Comparison of ENCODE assay signal across 23 cellular contexts in the genomic region with DNA sequence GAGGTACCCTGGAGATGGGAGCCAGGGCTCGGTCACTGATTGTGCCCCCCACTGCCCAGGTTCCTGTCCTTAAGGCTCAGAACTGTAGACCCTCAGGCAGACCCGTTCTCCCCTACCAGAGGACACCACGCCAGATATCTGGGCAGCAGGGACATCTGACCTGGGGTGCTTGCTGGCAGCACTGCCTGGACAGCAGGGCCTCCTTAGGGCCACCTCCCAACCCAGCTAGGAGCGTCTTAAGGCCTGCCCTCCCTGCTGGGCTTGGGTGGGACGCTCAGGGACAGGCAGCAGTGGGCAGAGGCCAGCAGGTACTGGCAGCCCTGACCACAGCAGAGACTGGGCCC. TPM values are rescaled to one million over a fixed set of nuclear protein-coding genes. Genes with fewer than 3 reads are reported as not detected.
DNase-seq lines count a peak whose midpoint lies in the region; ATAC-seq, FAIRE-seq and TF ChIP-seq lines count a peak whose summit lies in the region.
"Had no signal": no experiment of that assay in that cellular context is flagged by ENCODE, and none has a peak within 500 bp of the region (broad histone marks: within the 10 kb centered on the region; RNA-seq: fewer than 3 reads in every experiment).

No MANE protein-coding gene starts in this region.

- H3K9me2 ChIP-seq in PC-3 (replicated peaks; ENCODE audit: low read length) = no peaks in the 10 kb centered on the region

- TF ChIP-seq CTCF in Calu3 (IDR thresholded peaks at IDR 0.05; ENCODE audit: unreplicated experiment) (no peak), PC-3 (conservative IDR thresholded peaks at IDR 0.05; ENCODE audit: low read depth, low read length) (no peak), endothelial cell of umbilical vein (IDR thresholded peaks at IDR 0.05; ENCODE audit: extremely low read depth in 1 of 2, insufficient read depth in 1 of 2, low read depth in 1 of 2, low read length in 2 of 2) (no peak), osteocyte (IDR thresholded peaks at IDR 0.05) (no peak)

- BruUV-seq in Calu3 (replicated peaks; lab: Mats Ljungman, UMichigan) (no TSS peak), PC-3 (replicated peaks; lab: Mats Ljungman, UMichigan) (no TSS peak), endothelial cell of umbilical vein (replicated peaks; lab: Mats Ljungman, UMichigan) (no TSS peak)

- H3K27ac ChIP-seq in PC-3 (ENCODE audit: low read length) = 0 out of 2 replicates have a peak overlapping the region, but pooled peaks have one; percentile 0
- H3K27ac ChIP-seq in endothelial cell of umbilical vein (ENCODE audit: insufficient read depth, low read depth, low read length) = no peak overlapping the region
- H3K27ac ChIP-seq: HL-60, ovary, testis had no signal

- H3K4me3 Mint-ChIP-seq in Calu3 (ENCODE audit: low read depth, unreplicated experiment) (no peak overlapping the region), osteocyte (ENCODE audit: unreplicated experiment) (peak overlapping the region; percentile 6)
- H3K4me3 Mint-ChIP-seq in effector memory CD8-positive, alpha-beta T cell = peak overlapping the region in 1 of 2 donors; percentile 29

- no peaks in the 10 kb centered on the region for H3K9me1 ChIP-seq in endothelial cell of umbilical vein (replicated peaks; ENCODE audit: control insufficient read depth, extremely low read depth, insufficient read depth, low read length)

- peaks cover 33% of the 10 kb centered on the region for H3K4me1 ChIP-seq in PC-3 (ENCODE audit: insufficient read depth, low read length)
- peaks cover 26% of the 10 kb centered on the region for H3K4me1 ChIP-seq in endothelial cell of umbilical vein (ENCODE audit: control insufficient read depth, extremely low read depth, insufficient read depth, low read length)

- peak; percentile 82 for TF ChIP-seq POLR2A in endothelial cell of umbilical vein (IDR thresholded peaks at IDR 0.05; ENCODE audit: low read depth, low read length)

- H3K27ac Mint-ChIP-seq in Calu3 (ENCODE audit: unreplicated experiment) (peak overlapping the region; percentile 43), osteocyte (ENCODE audit: unreplicated experiment) (no peak overlapping the region)
- peak overlapping the region in 1 of 2 donors; percentile 29 for H3K27ac Mint-ChIP-seq in effector memory CD8-positive, alpha-beta T cell
- H3K27ac Mint-ChIP-seq: activated CD4-positive, alpha-beta T cell treated with anti-CD3 and anti-CD28 coated beads, Interleukin-2, amount 10 ng/mL, durations not matched to agents 7 days and 5 days; activated naive CD8-positive, alpha-beta T cell treated with anti-CD3 and anti-CD28 coated beads for 36 hours; activated T-helper 17 cell treated with anti-CD3 and anti-CD28 coated beads, Interleukin-2, amount 50 U/mL, for 72 hours had no signal

- no peak for DNase-seq in Calu3
- DNase-seq in PC-3 = no peak
- DNase-seq in endothelial cell of umbilical vein (ENCODE audit: low read depth, low spot score) = no peak
- DNase-seq in osteocyte (ENCODE audit: extremely low spot score, unreplicated experiment) = no peak
- no peak for DNase-seq in mucosa of gallbladder (ENCODE audit: low spot score)
- DNase-seq in effector memory CD8-positive, alpha-beta T cell = no peak
- no peak for DNase-seq in activated CD4-positive, CD25-positive, alpha-beta regulatory T cell treated with anti-CD3 and anti-CD28 coated beads, Interleukin-2, amount 50 U/mL, for 72 hours
- DNase-seq: activated CD4-positive, alpha-beta T cell treated with anti-CD3 and anti-CD28 coated beads, Interleukin-2, amount 10 ng/mL, durations not matched to agents 7 days and 5 days; activated naive CD8-positive, alpha-beta T cell treated with anti-CD3 and anti-CD28 coated beads for 36 hours; DND-41; heart right ventricle; immature natural killer cell; IMR-90; NCI-H1694 treated with DMSO at 0.1 percent for 48 hours; ovary; SIG-M5; testis had no signal

- dilution Hi-C loops in endothelial cell of umbilical vein (cut with MboI; ENCODE audit: extremely low pct_ligation_motif_present, low sequenced_read_pairs) = no loop called here

- H3K27me3 ChIP-seq in PC-3 (ENCODE audit: low read length) (no peaks in the 10 kb centered on the region), endothelial cell of umbilical vein (ENCODE audit: control insufficient read depth in 2 of 2, insufficient read depth in 2 of 2, low read length in 2 of 2) (no peaks in the 10 kb centered on the region)
- H3K27me3 ChIP-seq: heart right ventricle, ovary, testis had no signal

- H3K79me2 ChIP-seq in PC-3 (ENCODE audit: low read length) = peaks cover 75% of the 10 kb centered on the region
- H3K79me2 ChIP-seq in endothelial cell of umbilical vein (ENCODE audit: control insufficient read depth, insufficient read depth, low read length) = peaks cover 59% of the 10 kb centered on the region

- CTCF ChIA-PET in Calu3 (lab: Charles Lee) = no interaction called here
- CTCF ChIA-PET in PC-3 (lab: Charles Lee) = no interaction called here
- CTCF ChIA-PET in endothelial cell of umbilical vein (lab: Charles Lee) = interaction anchor here (1.5 kb wide), 1 partner anchor 9 kb away, joined by 8 read pairs; no protein-coding TSS in a partner anchor

- H3K9me3 Mint-ChIP-seq in Calu3 (ENCODE audit: low read depth, unreplicated experiment) (no peaks in the 10 kb centered on the region), osteocyte (ENCODE audit: unreplicated experiment) (no peaks in the 10 kb centered on the region)
- no peaks in the 10 kb centered on the region for H3K9me3 Mint-ChIP-seq in effector memory CD8-positive, alpha-beta T cell
- H3K9me3 Mint-ChIP-seq: activated CD4-positive, alpha-beta T cell treated with anti-CD3 and anti-CD28 coated beads, Interleukin-2, amount 10 ng/mL, durations not matched to agents 7 days and 5 days; activated naive CD8-positive, alpha-beta T cell treated with anti-CD3 and anti-CD28 coated beads for 36 hours; activated T-helper 17 cell treated with anti-CD3 and anti-CD28 coated beads, Interleukin-2, amount 50 U/mL, for 72 hours; brain; immature natural killer cell had no signal

- H3K4me1 Mint-ChIP-seq in Calu3 (ENCODE audit: low read depth, unreplicated experiment) (peaks cover 23% of the 10 kb centered on the region), osteocyte (ENCODE audit: unreplicated experiment) (peaks cover 42% of the 10 kb centered on the region)
- peaks cover 14 to 27% of the 10 kb centered on the region in 2 donors for H3K4me1 Mint-ChIP-seq in effector memory CD8-positive, alpha-beta T cell (ENCODE audit: low read depth in 2 of 2)

- H3K9me3 ChIP-seq in PC-3 (ENCODE audit: low read length) (no peaks in the 10 kb centered on the region), endothelial cell of umbilical vein (replicated peaks; ENCODE audit: control insufficient read depth, insufficient read depth, low read length) (no peaks in the 10 kb centered on the region)
- H3K9me3 ChIP-seq: heart right ventricle, ovary, testis had no signal

- H3K27me3 Mint-ChIP-seq in Calu3 (ENCODE audit: unreplicated experiment) = no peaks in the 10 kb centered on the region
- H3K27me3 Mint-ChIP-seq in osteocyte (ENCODE audit: unreplicated experiment) = no peaks in the 10 kb centered on the region
- no peaks in the 10 kb centered on the region for H3K27me3 Mint-ChIP-seq in effector memory CD8-positive, alpha-beta T cell
- H3K27me3 Mint-ChIP-seq: activated naive CD8-positive, alpha-beta T cell treated with anti-CD3 and anti-CD28 coated beads for 36 hours; activated T-helper 17 cell treated with anti-CD3 and anti-CD28 coated beads, Interleukin-2, amount 50 U/mL, for 72 hours had no signal

- POLR2A ChIA-PET in PC-3 (lab: Charles Lee; ENCODE audit: unreplicated experiment) (interaction anchor here (0.6 kb wide), 1 partner anchor 221 kb away, joined by 3 read pairs; no protein-coding TSS in a partner anchor), endothelial cell of umbilical vein (lab: Charles Lee) (no interaction called here)

- H2AFZ ChIP-seq in PC-3 (ENCODE audit: low read length) (no peak overlapping the region), endothelial cell of umbilical vein (ENCODE audit: low read depth, low read length) (no peak overlapping the region)

- peaks cover 96% of the 10 kb centered on the region for H3K36me3 Mint-ChIP-seq in Calu3 (ENCODE audit: insufficient read depth, unreplicated experiment)
- peaks cover 8% of the 10 kb centered on the region for H3K36me3 Mint-ChIP-seq in osteocyte (ENCODE audit: unreplicated experiment)
- H3K36me3 Mint-ChIP-seq in effector memory CD8-positive, alpha-beta T cell (ENCODE audit: insufficient read depth) = peaks cover 34% of the 10 kb centered on the region
- H3K36me3 Mint-ChIP-seq: immature natural killer cell had no signal

- ATAC-seq in PC-3 = no peak
- no peak for ATAC-seq in effector memory CD8-positive, alpha-beta T cell (replicated peaks)
- ATAC-seq: activated T-helper 17 cell treated with anti-CD3 and anti-CD28 coated beads, Interleukin-2, amount 50 U/mL, for 72 hours; heart right ventricle; sciatic nerve had no signal

- no peak overlapping the region for H3K4me2 ChIP-seq in PC-3 (ENCODE audit: low read length)
- H3K4me2 ChIP-seq in endothelial cell of umbilical vein (ENCODE audit: insufficient read depth, low read length) = no peak overlapping the region

- H3K9ac ChIP-seq in PC-3 (ENCODE audit: low read length) = no peak overlapping the region
- no peak overlapping the region for H3K9ac ChIP-seq in endothelial cell of umbilical vein (replicated peaks; ENCODE audit: extremely low read depth, insufficient read depth, low read length)

- intact Hi-C loops in Calu3 (cut with micrococcal nuclease; ENCODE audit: unreplicated experiment) = no loop called here
- intact Hi-C loops in PC-3 (cut with micrococcal nuclease) = no loop called here
- intact Hi-C loops in endothelial cell of umbilical vein (cut with micrococcal nuclease) = no loop called here

- no peak overlapping the region for H3K4me3 ChIP-seq in PC-3 (ENCODE audit: low read length)
- H3K4me3 ChIP-seq in endothelial cell of umbilical vein (replicated peaks in 1 of 3; ENCODE audit: insufficient read depth in 1 of 3, low read depth in 1 of 3, low read length in 3 of 3) = no peak overlapping the region
- H3K4me3 ChIP-seq: coronary artery, heart right ventricle, ovary, testis had no signal

- H4K20me1 ChIP-seq in PC-3 (ENCODE audit: low read length) (peaks cover 41% of the 10 kb centered on the region), endothelial cell of umbilical vein (replicated peaks; ENCODE audit: control insufficient read depth, extremely low read depth, insufficient read depth, low read length) (no peaks in the 10 kb centered on the region)

- no peak for FAIRE-seq in endothelial cell of umbilical vein (lab: Jason Lieb, UNC)
- FAIRE-seq: endometrium had no signal

- H3F3A ChIP-seq in PC-3 (ENCODE audit: low read length, unreplicated experiment) = peaks cover 11% of the 10 kb centered on the region

- peaks cover 53% of the 10 kb centered on the region for H3K36me3 ChIP-seq in PC-3 (ENCODE audit: low read depth, low read length)
- peaks cover 25 to 43% of the 10 kb centered on the region in 2 experiments for H3K36me3 ChIP-seq in endothelial cell of umbilical vein (ENCODE audit: control insufficient read depth in 2 of 2, extremely low read depth in 1 of 2, insufficient read depth in 2 of 2, low read length in 2 of 2)
- H3K36me3 ChIP-seq: ovary had no signal

RNA-seq across cellular contexts. Expression of a gene that starts 3.1 kb away (rescaled TPM):
- total RNA-seq in Calu3 (2022) (107 and 115 TPM in 2 replicates), PC-3 (2014; rRNA removed) (661 and 1,148 TPM in 2 replicates), endothelial cell of umbilical vein (252 and 259 TPM in 2 replicates), osteocyte (170 and 193 TPM in 2 replicates), mucosa of gallbladder (108 TPM)
- polyA plus RNA-seq in endothelial cell of umbilical vein = 146 and 173 TPM in 2 replicates
- 112 and 129 TPM in 2 replicates for polyA plus RNA-seq in endothelial cell of umbilical vein (2011; cell fraction: cytosol; rRNA removed)
- 35.2 and 49.7 TPM in 2 replicates for polyA plus RNA-seq in endothelial cell of umbilical vein (2011; cell fraction: nucleus; rRNA removed)
- polyA plus RNA-seq in endothelial cell of umbilical vein (2012) = 545 and 624 TPM in 2 replicates
- 170 and 227 TPM in 2 replicates for polyA minus RNA-seq in endothelial cell of umbilical vein
- 156 TPM for polyA minus RNA-seq in endothelial cell of umbilical vein (2011; cell fraction: cytosol; rRNA and poly(A)+ RNA removed)
- polyA minus RNA-seq in endothelial cell of umbilical vein (2011; cell fraction: nucleus; rRNA and poly(A)+ RNA removed) = 39.6 and 67.8 TPM in 2 replicates

RNA-seq across cellular contexts. Expression of a gene that starts 3.4 kb away (rescaled TPM):
- 28.9 and 36.3 TPM in 2 replicates for total RNA-seq in Calu3 (2022)
- total RNA-seq in PC-3 (2014; rRNA removed) = 121 and 138 TPM in 2 replicates
- 86.5 and 114 TPM in 2 replicates for total RNA-seq in endothelial cell of umbilical vein
- 199 and 238 TPM in 2 replicates for polyA plus RNA-seq in endothelial cell of umbilical vein
- 107 and 141 TPM in 2 replicates for polyA plus RNA-seq in endothelial cell of umbilical vein (2011; cell fraction: cytosol; rRNA removed)
- 144 and 156 TPM in 2 replicates for polyA plus RNA-seq in endothelial cell of umbilical vein (2011; cell fraction: nucleus; rRNA removed)
- polyA plus RNA-seq in endothelial cell of umbilical vein (2012) = 66.0 and 93.8 TPM in 2 replicates
- polyA minus RNA-seq in endothelial cell of umbilical vein = 54.1 and 62.2 TPM in 2 replicates
- 31.0 TPM for polyA minus RNA-seq in endothelial cell of umbilical vein (2011; cell fraction: cytosol; rRNA and poly(A)+ RNA removed)
- 24.6 and 31.0 TPM in 2 replicates for polyA minus RNA-seq in endothelial cell of umbilical vein (2011; cell fraction: nucleus; rRNA and poly(A)+ RNA removed)
- 163 and 175 TPM in 2 replicates for total RNA-seq in osteocyte
- 34.6 TPM for total RNA-seq in mucosa of gallbladder

RNA-seq across cellular contexts. Expression of a gene that starts 6.5 kb away (rescaled TPM):
- 472 and 482 TPM in 2 replicates for total RNA-seq in Calu3 (2022)
- 469 and 490 TPM in 2 replicates for total RNA-seq in PC-3 (2014; rRNA removed)
- 515 and 605 TPM in 2 replicates for total RNA-seq in endothelial cell of umbilical vein
- 1,090 and 1,522 TPM in 2 replicates for polyA plus RNA-seq in endothelial cell of umbilical vein
- 804 and 813 TPM in 2 replicates for polyA plus RNA-seq in endothelial cell of umbilical vein (2011; cell fraction: cytosol; rRNA removed)
- polyA plus RNA-seq in endothelial cell of umbilical vein (2011; cell fraction: nucleus; rRNA removed) = 543 and 618 TPM in 2 replicates
- polyA plus RNA-seq in endothelial cell of umbilical vein (2012) = 576 and 824 TPM in 2 replicates
- polyA minus RNA-seq in endothelial cell of umbilical vein = 701 and 743 TPM in 2 replicates
- polyA minus RNA-seq in endothelial cell of umbilical vein (2011; cell fraction: cytosol; rRNA and poly(A)+ RNA removed) = 81.2 TPM
- polyA minus RNA-seq in endothelial cell of umbilical vein (2011; cell fraction: nucleus; rRNA and poly(A)+ RNA removed) = 148 and 185 TPM in 2 replicates
- total RNA-seq in osteocyte = 377 and 379 TPM in 2 replicates
- total RNA-seq in mucosa of gallbladder = 442 TPM

RNA-seq across cellular contexts. Expression of a gene that starts 11.5 kb away (rescaled TPM):
- total RNA-seq in Calu3 (2022) (33.4 and 35.3 TPM in 2 replicates), PC-3 (2014; rRNA removed) (10.6 and 19.8 TPM in 2 replicates), endothelial cell of umbilical vein (8.4 and 9.7 TPM in 2 replicates), osteocyte (3.9 and 4.2 TPM in 2 replicates), mucosa of gallbladder (40.5 TPM)
- 9.3 and 10.7 TPM in 2 replicates for polyA plus RNA-seq in endothelial cell of umbilical vein
- polyA plus RNA-seq in endothelial cell of umbilical vein (2011; cell fraction: cytosol; rRNA removed) = 3.5 and 5.6 TPM in 2 replicates
- polyA plus RNA-seq in endothelial cell of umbilical vein (2011; cell fraction: nucleus; rRNA removed) = 31.3 and 33.1 TPM in 2 replicates
- 1.2 and 3.3 TPM in 2 replicates for polyA plus RNA-seq in endothelial cell of umbilical vein (2012)
- polyA minus RNA-seq in endothelial cell of umbilical vein = 1.3 and 2.3 TPM in 2 replicates
- polyA minus RNA-seq in endothelial cell of umbilical vein (2011; cell fraction: cytosol; rRNA and poly(A)+ RNA removed) = 5.3 TPM
- 3.1 and 7.7 TPM in 2 replicates for polyA minus RNA-seq in endothelial cell of umbilical vein (2011; cell fraction: nucleus; rRNA and poly(A)+ RNA removed)

RNA-seq across cellular contexts. Expression of a gene that starts 20.5 kb away (rescaled TPM):
- total RNA-seq in Calu3 (2022) (134 and 151 TPM in 2 replicates), PC-3 (2014; rRNA removed) (40.2 and 41.4 TPM in 2 replicates), endothelial cell of umbilical vein (75.6 and 83.0 TPM in 2 replicates), osteocyte (83.8 and 96.4 TPM in 2 replicates), mucosa of gallbladder (159 TPM)
- 73.1 and 80.3 TPM in 2 replicates for polyA plus RNA-seq in endothelial cell of umbilical vein
- 32.9 and 45.8 TPM in 2 replicates for polyA plus RNA-seq in endothelial cell of umbilical vein (2011; cell fraction: cytosol; rRNA removed)
- 257 and 355 TPM in 2 replicates for polyA plus RNA-seq in endothelial cell of umbilical vein (2011; cell fraction: nucleus; rRNA removed)
- 44.9 and 69.9 TPM in 2 replicates for polyA plus RNA-seq in endothelial cell of umbilical vein (2012)
- 41.3 and 67.7 TPM in 2 replicates for polyA minus RNA-seq in endothelial cell of umbilical vein
- polyA minus RNA-seq in endothelial cell of umbilical vein (2011; cell fraction: cytosol; rRNA and poly(A)+ RNA removed) = 38.2 TPM
- polyA minus RNA-seq in endothelial cell of umbilical vein (2011; cell fraction: nucleus; rRNA and poly(A)+ RNA removed) = 80.4 and 131 TPM in 2 replicates
